8 cellular contexts compared by ENCODE assay signal in the genomic region with DNA sequence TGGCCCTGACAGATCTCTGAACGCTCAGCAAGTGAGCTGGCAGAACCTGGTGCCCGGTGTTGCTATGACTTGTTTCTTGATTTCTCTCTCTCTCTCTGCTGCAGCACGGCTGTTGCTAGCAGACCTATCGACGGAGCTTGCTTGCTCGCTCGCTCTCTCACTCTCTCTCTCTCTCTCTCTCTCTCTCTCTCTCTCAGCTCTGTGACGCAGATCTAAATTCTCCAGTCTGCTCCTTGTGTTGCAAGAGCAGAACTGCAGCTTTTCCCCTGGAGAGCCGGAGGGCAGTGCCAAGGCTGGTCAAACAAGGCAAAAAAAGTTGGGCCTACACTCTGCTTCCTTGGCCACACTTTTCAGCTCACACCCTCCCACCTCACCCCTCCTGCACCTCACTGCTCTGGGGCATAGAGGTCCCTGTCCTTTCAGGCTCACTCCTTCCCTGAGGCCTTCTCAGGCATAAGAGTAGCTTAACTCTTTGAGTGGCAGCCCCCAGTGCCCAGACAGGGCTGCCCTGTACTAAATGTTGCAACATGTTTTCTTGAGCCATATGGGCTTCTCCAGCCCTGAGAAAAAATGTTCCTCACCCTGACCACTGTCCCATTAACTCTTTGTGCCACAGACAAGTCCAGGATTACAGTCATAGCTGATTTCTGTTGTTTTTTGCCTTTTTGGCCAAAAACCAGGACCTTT.
DNase-seq lines count a peak whose midpoint lies in the region; ATAC-seq and TF ChIP-seq lines count a peak whose summit lies in the region.

No MANE protein-coding gene starts in this region.

- H3K9ac ChIP-seq in SK-N-SH (no peak overlapping the region), parathyroid adenoma (peak overlapping the region; percentile 98)

- TF ChIP-seq CTCF in SK-N-SH (IDR thresholded peaks at IDR 0.05) (peak; percentile 57), parathyroid adenoma (IDR thresholded peaks at IDR 0.05) (peak; percentile 78), type B pancreatic cell (conservative IDR thresholded peaks at IDR 0.05) (peak; percentile 62)

- ATAC-seq in HG03097 (IDR thresholded peaks at IDR 0.05; ENCODE audit: low FRiP score, unreplicated experiment), result peak; percentile 26

- peaks cover 10% of the 10 kb centered on the region for H3K36me3 Mint-ChIP-seq in type B pancreatic cell

- H3K36me3 ChIP-seq in SK-N-SH (replicated peaks in 1 of 2; ENCODE audit: control insufficient read depth in 1 of 2, insufficient read depth in 2 of 2, low read length in 1 of 2), result peaks cover 0 to 5% of the 10 kb centered on the region in 2 experiments
- H3K36me3 ChIP-seq in parathyroid adenoma (ENCODE audit: control insufficient read depth, insufficient read depth, low read length), result no peaks in the 10 kb centered on the region

- no peaks in the 10 kb centered on the region for H3K9me3 Mint-ChIP-seq in type B pancreatic cell

- H2AFZ ChIP-seq in SK-N-SH (ENCODE audit: low read depth) (no peak overlapping the region), parathyroid adenoma (peak overlapping the region; percentile 35)

- POLR2A ChIA-PET in SK-N-SH (lab: Yijun Ruan, JAX), result interaction anchor here (0.6 kb wide), 1 partner anchor 9 kb away, joined by 3 read pairs; no protein-coding TSS in a partner anchor

- CTCF ChIA-PET in SK-N-SH (lab: Yijun Ruan, JAX), result interaction anchor here (0.5 to 2.8 kb wide), 10 partner anchors 11 to 213 kb away, joined by 3 to 14 read pairs (median 4); no protein-coding TSS in a partner anchor

- DNase-seq in NCI-H2029 (lab: John Stamatoyannopoulos, UW) (peak; percentile 9), NCI-H2029 treated with DMSO at 0.1 percent for 48 hours (lab: John Stamatoyannopoulos, UW) (no peak), SK-N-SH (peak; percentile 67), head of caudate nucleus (peak; percentile 54 to 94 (median 83)), type B pancreatic cell (ENCODE audit: extremely low spot score, unreplicated experiment) (no peak)
- peak; percentile 29 for DNase-seq in activated naive CD8-positive, alpha-beta T cell treated with anti-CD3 and anti-CD28 coated beads, Interleukin-2, amount 50 U/mL, for 16 hours (ENCODE audit: low read depth, low spot score)

- H3K27ac Mint-ChIP-seq in type B pancreatic cell, result peak overlapping the region; percentile 90

- H3K27me3 Mint-ChIP-seq in type B pancreatic cell, result peaks cover 4% of the 10 kb centered on the region

- peak overlapping the region; percentile 79 for H3K4me3 Mint-ChIP-seq in type B pancreatic cell

- intact Hi-C loops in head of caudate nucleus (cut with DNase I), result no loop called here

- H3K27ac ChIP-seq in SK-N-SH (ENCODE audit: low read depth in 2 of 2, low read length in 1 of 2) (no peak overlapping the region), parathyroid adenoma (peak overlapping the region; percentile 100)

- no peaks in the 10 kb centered on the region for H3K9me3 ChIP-seq in SK-N-SH
- H3K9me3 ChIP-seq in parathyroid adenoma (ENCODE audit: control insufficient read depth, low read length), result no peaks in the 10 kb centered on the region

- no peaks in the 10 kb centered on the region for H3K27me3 ChIP-seq in SK-N-SH (ENCODE audit: insufficient read depth)
- no peaks in the 10 kb centered on the region for H3K27me3 ChIP-seq in parathyroid adenoma (ENCODE audit: control insufficient read depth, insufficient read depth, low read length)

- H3F3A ChIP-seq in SK-N-SH (replicated peaks; ENCODE audit: insufficient read depth), result no peaks in the 10 kb centered on the region

- H3K4me2 ChIP-seq in SK-N-SH (no peak overlapping the region), parathyroid adenoma (ENCODE audit: low read length) (peak overlapping the region; percentile 59)

- no peak for TF ChIP-seq EP300 in SK-N-SH (IDR thresholded peaks at IDR 0.05; ENCODE audit: borderline replicate concordance in 1 of 2, low read depth in 1 of 2, low read length in 1 of 2)

- TF ChIP-seq RAD21 in SK-N-SH (IDR thresholded peaks at IDR 0.05; ENCODE audit: low read length), result no peak

- H3K4me3 ChIP-seq in SK-N-SH (ENCODE audit: low read depth in 2 of 2, low read length in 1 of 2), result no peak overlapping the region
- peak overlapping the region; percentile 97 for H3K4me3 ChIP-seq in parathyroid adenoma (ENCODE audit: low read depth, low read length)

- no peaks in the 10 kb centered on the region for H4K20me1 ChIP-seq in SK-N-SH (ENCODE audit: insufficient read depth)

- no peaks in the 10 kb centered on the region; the same call in 1 of the 2 replicates for H3K79me2 ChIP-seq in SK-N-SH (ENCODE audit: insufficient read depth)
- H3K79me2 ChIP-seq in parathyroid adenoma, result peaks cover 47% of the 10 kb centered on the region

- H3K4me1 Mint-ChIP-seq in type B pancreatic cell (ENCODE audit: unreplicated experiment), result peaks cover 16% of the 10 kb centered on the region

- H3K4me1 ChIP-seq in SK-N-SH (ENCODE audit: control insufficient read depth in 1 of 2, insufficient read depth in 2 of 2, low read depth in 1 of 2, low read length in 1 of 2) (peaks cover 0 to 5% of the 10 kb centered on the region in 2 experiments; a peak in 2 of 4 replicates), parathyroid adenoma (peaks cover 35% of the 10 kb centered on the region)

- 48% methylated on average over 9 of the region's 9 CpGs for WGBS in SK-N-SH (ENCODE audit: low lambda C conversion rate)

- H3K9me2 ChIP-seq in SK-N-SH, result no peaks in the 10 kb centered on the region

TF ChIP-seq in SK-N-SH, 30 proteins besides CTCF, POLR2A, EP300 and RAD21:
- TF ChIP-seq REST (IDR thresholded peaks at IDR 0.05; ENCODE audit: low read depth, low read length) (no peak), SIN3A (IDR thresholded peaks at IDR 0.05; ENCODE audit: borderline replicate concordance, low read depth, low read length) (0 out of 2 replicates have a peak, but pooled peaks have one; percentile 44)

Comparison
In these comparisons a context has a peak if more than half of its experiments do, and no peak if none do; other contexts are left out.
1. DNase-seq: peak in NCI-H2029 (single experiment), SK-N-SH (single experiment), activated naive CD8-positive, alpha-beta T cell treated with anti-CD3 and anti-CD28 coated beads, Interleukin-2, amount 50 U/mL, for 16 hours (single experiment) and head of caudate nucleus (42 of 42); none in NCI-H2029 treated with DMSO at 0.1 percent for 48 hours (single experiment) and type B pancreatic cell (single experiment).
2. Peak in every context shown above with its lines, with median percentiles within 50 percentile points of each other: CTCF ChIP-seq.